In genomic region chr17:1275962-1276736, GRCh38 we compare ENCODE assay signal across 8 cellular contexts. TPM values are rescaled to one million over a fixed set of nuclear protein-coding genes. Genes with fewer than 3 reads are reported as not detected.
DNase-seq lines count a peak whose midpoint lies in the region; FAIRE-seq and TF ChIP-seq lines count a peak whose summit lies in the region.

No MANE protein-coding gene starts in this region.

- no peaks in the 10 kb centered on the region for H3K9me3 Mint-ChIP-seq in glutamatergic neuron (ENCODE audit: unreplicated experiment)

- H3K4me3 Mint-ChIP-seq in glutamatergic neuron (ENCODE audit: unreplicated experiment), result no peak overlapping the region

- no peak overlapping the region for H3K27ac Mint-ChIP-seq in glutamatergic neuron (ENCODE audit: unreplicated experiment)

- H3K4me1 Mint-ChIP-seq in glutamatergic neuron (ENCODE audit: low read depth, unreplicated experiment), result peaks cover 8% of the 10 kb centered on the region

- H3K27me3 Mint-ChIP-seq in glutamatergic neuron (ENCODE audit: unreplicated experiment), result peaks cover 5% of the 10 kb centered on the region

- TF ChIP-seq CTCF in glutamatergic neuron (IDR thresholded peaks at IDR 0.05; ENCODE audit: partially characterized antibody, unreplicated experiment) (peak; percentile 78), retinal pigment epithelial cell (conservative IDR thresholded peaks at IDR 0.05; ENCODE audit: low read depth, low read length) (peak; percentile 82)

- FAIRE-seq in RCC 7860 (lab: Jason Lieb, UNC), result no peak

- peak; percentile 77 for DNase-seq in activated gamma-delta T cell treated with Interleukin-2 at 50 U/mL for 16 hours
- no peak for DNase-seq in activated gamma-delta T cell (lab: John Stamatoyannopoulos, UW)
- DNase-seq in RPMI8226, result peak; percentile 54
- peak; percentile 54 for DNase-seq in activated effector memory CD4-positive, alpha-beta T cell treated with Interleukin-2 at 50 U/mL for 16 hours
- DNase-seq in glutamatergic neuron, result peak; percentile 88
- no peak for DNase-seq in retinal pigment epithelial cell (ENCODE audit: low read depth)
- no peak for DNase-seq in RCC 7860 (ENCODE audit: low spot score)
- DNase-seq in NCI-H187 treated with DMSO at 0.1 percent for 48 hours (lab: John Stamatoyannopoulos, UW), result no peak

- H3K4me3 ChIP-seq in retinal pigment epithelial cell (ENCODE audit: low read length), result no peak overlapping the region

- no peaks in the 10 kb centered on the region for H3K36me3 Mint-ChIP-seq in glutamatergic neuron (ENCODE audit: unreplicated experiment)

RNA-seq across cellular contexts. Expression of gene TRARG1, which starts 3.3 kb away (rescaled TPM):
- 0.98 TPM for total RNA-seq in glutamatergic neuron (ENCODE audit: unreplicated experiment)

RNA-seq across cellular contexts. Expression of gene BHLHA9, which starts 5.9 kb away (rescaled TPM):
- total RNA-seq in glutamatergic neuron (ENCODE audit: unreplicated experiment), result not detected

Comparison
In these comparisons a context has a peak if more than half of its experiments do, and no peak if none do; other contexts are left out.
1. DNase-seq: peak in activated gamma-delta T cell treated with Interleukin-2 at 50 U/mL for 16 hours (single experiment), RPMI8226 (single experiment), activated effector memory CD4-positive, alpha-beta T cell treated with Interleukin-2 at 50 U/mL for 16 hours (single experiment) and glutamatergic neuron (single experiment); none in activated gamma-delta T cell (single experiment), retinal pigment epithelial cell (single experiment), RCC 7860 (single experiment) and NCI-H187 treated with DMSO at 0.1 percent for 48 hours (single experiment).